Comparison of ENCODE assay signal across 20 cellular contexts in genomic region chr14:31858868-31859267, GRCh38.
A peak's percentile ranks its signal among the peaks of the same experiment; 100 is the strongest.
DNase-seq lines count a peak whose midpoint lies in the region; ATAC-seq and TF ChIP-seq lines count a peak whose summit lies in the region.
"Had no signal": no experiment of that assay in that cellular context is flagged by ENCODE, and none has a peak within 500 bp of the region (broad histone marks: within the 10 kb centered on the region; RNA-seq: fewer than 3 reads in every experiment).

No MANE protein-coding gene starts in this region.

- H3K79me2 ChIP-seq in smooth muscle cell (ENCODE audit: low read depth) = no peaks in the 10 kb centered on the region

- 58% methylated on average over 1 of the region's 1 CpG for WGBS in smooth muscle cell (ENCODE audit: low lambda C conversion rate)
- WGBS in heart right ventricle, 2 donors = 96 to 100% methylated on average over 1 of the region's 1 CpG

- H3K4me2 ChIP-seq in smooth muscle cell = peak overlapping the region; percentile 25

- H3K4me3 ChIP-seq in adipocyte (ENCODE audit: low read length) (no peak overlapping the region), smooth muscle cell (no peak overlapping the region), heart right ventricle (no peak overlapping the region)
- H3K4me3 ChIP-seq: dorsolateral prefrontal cortex, left ventricle myocardium inferior, pancreas had no signal

- H3K27ac ChIP-seq in smooth muscle cell (ENCODE audit: low read depth) (no peak overlapping the region), heart right ventricle (no peak overlapping the region)
- H3K27ac ChIP-seq: dorsolateral prefrontal cortex, foreskin keratinocyte, left ventricle myocardium inferior, pancreas had no signal

- no peaks in the 10 kb centered on the region for H3K36me3 ChIP-seq in adipocyte (ENCODE audit: control insufficient read depth, insufficient read depth, low read length, severe bottlenecking)
- H3K36me3 ChIP-seq in smooth muscle cell (ENCODE audit: low read depth) = no peaks in the 10 kb centered on the region
- H3K36me3 ChIP-seq in heart right ventricle = no peaks in the 10 kb centered on the region
- H3K36me3 ChIP-seq: pancreas had no signal

- H3K9me3 ChIP-seq in adipocyte (ENCODE audit: control insufficient read depth, low read length) (no peaks in the 10 kb centered on the region), smooth muscle cell (replicated peaks; ENCODE audit: low read depth) (no peaks in the 10 kb centered on the region), heart right ventricle (no peaks in the 10 kb centered on the region)
- H3K9me3 ChIP-seq: left ventricle myocardium inferior, pancreas had no signal

- intact Hi-C loops in heart right ventricle (cut with DNase I) = no loop called here

- H3K9ac ChIP-seq in adipocyte (ENCODE audit: low read length) = no peak overlapping the region
- H3K9ac ChIP-seq in smooth muscle cell (ENCODE audit: low read depth) = no peak overlapping the region

- H3K27me3 ChIP-seq in adipocyte (replicated peaks; ENCODE audit: control insufficient read depth, insufficient read depth, low read length) (no peaks in the 10 kb centered on the region), smooth muscle cell (ENCODE audit: low read depth) (no peaks in the 10 kb centered on the region), heart right ventricle (no peaks in the 10 kb centered on the region)
- H3K27me3 ChIP-seq: dorsolateral prefrontal cortex, foreskin keratinocyte, pancreas had no signal

- no peak for ATAC-seq in HG03280 (IDR thresholded peaks at IDR 0.05; ENCODE audit: unreplicated experiment)
- ATAC-seq in GM18502 (IDR thresholded peaks at IDR 0.05; ENCODE audit: poor library complexity, unreplicated experiment) = no peak
- ATAC-seq in heart right ventricle = no peak
- ATAC-seq: foreskin keratinocyte; natural killer cell treated with Interleukin-12 subunit alpha and Interleukin-12 subunit beta and Interleukin-15 and Interleukin-18, amount 100 ng/mL, for 72 hours; pancreas; right cardiac atrium; WTC11 had no signal

- H2AFZ ChIP-seq in smooth muscle cell (ENCODE audit: low read depth) = no peak overlapping the region

- no peaks in the 10 kb centered on the region for H3F3A ChIP-seq in smooth muscle cell (ENCODE audit: low read depth)

- TF ChIP-seq CTCF in smooth muscle cell (IDR thresholded peaks at IDR 0.05; ENCODE audit: borderline replicate concordance, insufficient read depth, poor library complexity, severe bottlenecking) (no peak), heart right ventricle (IDR thresholded peaks at IDR 0.05) (no peak)

- peak; percentile 52 for DNase-seq in HT1080 (ENCODE audit: low read depth)
- DNase-seq in adipocyte (ENCODE audit: low read depth) = peak; percentile 54
- peak; percentile 31 for DNase-seq in fibroblast of peridontal ligament (ENCODE audit: extremely low read depth)
- no peak for DNase-seq in smooth muscle cell (lab: John Stamatoyannopoulos, UW; ENCODE audit: unreplicated experiment)
- no peak for DNase-seq in heart right ventricle
- DNase-seq: activated naive CD4-positive, alpha-beta T cell treated with anti-CD3 and anti-CD28 coated beads, Interleukin-2, amount 10 ng/mL, durations not matched to agents 7 days and 5 days; CD4-positive, CD25-positive, alpha-beta regulatory T cell; dorsolateral prefrontal cortex; foreskin keratinocyte; KG1; left ventricle myocardium inferior; MV-4-11; NCI-H1694; NCI-H748 treated with DMSO at 0.1 percent for 48 hours; pancreas; right cardiac atrium had no signal

- no peaks in the 10 kb centered on the region for H4K20me1 ChIP-seq in smooth muscle cell (ENCODE audit: low read depth)

- H3K4me1 ChIP-seq in adipocyte (ENCODE audit: control insufficient read depth, insufficient read depth, low read length) (peaks cover 6% of the 10 kb centered on the region), smooth muscle cell (ENCODE audit: low read depth) (no peaks in the 10 kb centered on the region), heart right ventricle (no peaks in the 10 kb centered on the region)
- H3K4me1 ChIP-seq: foreskin keratinocyte, left ventricle myocardium inferior, pancreas had no signal

Comparison
In these comparisons a context has a peak if more than half of its experiments do, and no peak if none do; other contexts are left out.
1. DNase-seq: peak in HT1080 (single experiment), adipocyte (single experiment) and fibroblast of peridontal ligament (single experiment); none in smooth muscle cell (single experiment) and heart right ventricle (0 of 2).